Comparison of ENCODE assay signal across 36 cellular contexts in genomic region chr6:38637756-38638155, GRCh38. TPM values are rescaled to one million over a fixed set of nuclear protein-coding genes. Genes with fewer than 3 reads are reported as not detected.
DNase-seq lines count a peak whose midpoint lies in the region; ATAC-seq and TF ChIP-seq lines count a peak whose summit lies in the region.
"Had no signal": no experiment of that assay in that cellular context is flagged by ENCODE, and none has a peak within 500 bp of the region (broad histone marks: within the 10 kb centered on the region; RNA-seq: fewer than 3 reads in every experiment).

No MANE protein-coding gene starts in this region.

- H2BK15ac ChIP-seq in mesenchymal stem cell (ENCODE audit: low read depth, poor library complexity, severe bottlenecking): no peak overlapping the region

- no peak overlapping the region for H4K8ac ChIP-seq in mesenchymal stem cell (ENCODE audit: low read length)

- peaks cover 26% of the 10 kb centered on the region for H3K79me1 ChIP-seq in mesenchymal stem cell (replicated peaks; ENCODE audit: low read length, poor library complexity, severe bottlenecking)

- H3K27ac Mint-ChIP-seq in activated T-cell treated with anti-CD3 and anti-CD28 coated beads, Interleukin-2, amount 50 U/mL, for 72 hours: peak overlapping the region; percentile 72
- peak overlapping the region in 5 of 6 donors; percentile 15 to 99 (median 92) for H3K27ac Mint-ChIP-seq in naive B cell
- peak overlapping the region; percentile 60 for H3K27ac Mint-ChIP-seq in stimulated activated naive B cell treated with anti-CD40 and anti-IgM and Interleukin-4, amounts not matched to agents 10 μg/mL and 1 μg/mL and 100 μg/mL, for 72 hours
- H3K27ac Mint-ChIP-seq: stimulated activated naive CD8-positive, alpha-beta T cell treated with anti-CD3 and anti-CD28 coated beads, Interleukin-15, amount 100 ng/mL, for 72 hours had no signal

- H4K20me1 ChIP-seq in OCI-LY7 (ENCODE audit: insufficient read depth, low read length): no peaks in the 10 kb centered on the region

- no peaks in the 10 kb centered on the region for H3K36me3 Mint-ChIP-seq in activated T-cell treated with anti-CD3 and anti-CD28 coated beads, Interleukin-2, amount 50 U/mL, for 72 hours (ENCODE audit: insufficient read depth in 2 of 2)
- H3K36me3 Mint-ChIP-seq in naive B cell: peaks cover 0 to under 1% of the 10 kb centered on the region in 2 donors
- peaks cover 0 to 7% of the 10 kb centered on the region in 2 donors for H3K36me3 Mint-ChIP-seq in stimulated activated naive B cell treated with anti-CD40 and anti-IgM and Interleukin-4, amounts not matched to agents 10 μg/mL and 1 μg/mL and 100 μg/mL, for 72 hours

- no peak for DNase-seq in activated T-cell treated with anti-CD3 and anti-CD28 coated beads, Interleukin-2, amount 50 U/mL, for 72 hours
- no peak for DNase-seq in activated T-cell treated with anti-CD3 and anti-CD28 coated beads, Interleukin-2, amount 50 U/mL, for 1 hour
- DNase-seq in WERI-Rb-1: peak; percentile 42
- no peak for DNase-seq in naive B cell
- DNase-seq in stimulated activated naive B cell treated with anti-CD40 and anti-IgM and Interleukin-4, amounts not matched to agents 10 μg/mL and 1 μg/mL and 100 μg/mL, for 72 hours: no peak
- no peak for DNase-seq in OCI-LY7 (ENCODE audit: low spot score)
- DNase-seq in mesenchymal stem cell: no peak
- DNase-seq: activated CD4-positive, alpha-beta T cell treated with anti-CD3 and anti-CD28 coated beads for 48 hours; activated CD8-positive, alpha-beta memory T cell treated with anti-CD3 and anti-CD28 coated beads for 24 hours; activated naive CD4-positive, alpha-beta T cell; AML-193; brain microvascular endothelial cell; dorsolateral prefrontal cortex; esophagus squamous epithelium; foreskin keratinocyte; head of caudate nucleus; islet precursor cell; left ventricle myocardium superior; MG63; NCI-H1105; NCI-H187; NCI-H2171 treated with DMSO at 0.1 percent for 48 hours; NCI-H524; PC-9; posterior cingulate gyrus; stimulated activated CD4-positive, alpha-beta T cell treated with anti-CD3 and anti-CD28 coated beads, Interleukin-1b, Interleukin-23, amount 100 ng/mL, for 48 hours; stimulated activated naive CD8-positive, alpha-beta T cell treated with anti-CD3 and anti-CD28 coated beads, Interleukin-15, amount 100 ng/mL, for 72 hours; uterus had no signal

- no peak overlapping the region for H2BK120ac ChIP-seq in mesenchymal stem cell (ENCODE audit: low read depth, low read length)

- no TSS peak for BruUV-seq in OCI-LY7 (replicated peaks; lab: Mats Ljungman, UMichigan)

- no peak overlapping the region for H2AK5ac ChIP-seq in mesenchymal stem cell (ENCODE audit: low read length, severe bottlenecking)

- no peaks in the 10 kb centered on the region for H3K27me3 Mint-ChIP-seq in activated T-cell treated with anti-CD3 and anti-CD28 coated beads, Interleukin-2, amount 50 U/mL, for 72 hours (ENCODE audit: low read depth)
- H3K27me3 Mint-ChIP-seq in naive B cell: no peaks in the 10 kb centered on the region
- H3K27me3 Mint-ChIP-seq in stimulated activated naive B cell treated with anti-CD40 and anti-IgM and Interleukin-4, amounts not matched to agents 10 μg/mL and 1 μg/mL and 100 μg/mL, for 72 hours: no peaks in the 10 kb centered on the region
- H3K27me3 Mint-ChIP-seq: stimulated activated naive CD8-positive, alpha-beta T cell treated with anti-CD3 and anti-CD28 coated beads, Interleukin-15, amount 100 ng/mL, for 72 hours had no signal

- CTCF ChIA-PET in OCI-LY7 (lab: Charles Lee; ENCODE audit: unreplicated experiment): no interaction called here

- H3K4me1 ChIP-seq in OCI-LY7 (ENCODE audit: insufficient read depth, low read length, poor library complexity, severe bottlenecking) (peaks cover 22% of the 10 kb centered on the region), mesenchymal stem cell (ENCODE audit: control insufficient read depth, insufficient read depth, low read depth, low read length) (peaks cover 6% of the 10 kb centered on the region)
- H3K4me1 ChIP-seq: foreskin keratinocyte, uterus had no signal

- no peak overlapping the region for H3K14ac ChIP-seq in mesenchymal stem cell (ENCODE audit: low read length in 2 of 2)

- WGBS in mesenchymal stem cell: 81% methylated on average over 5 of the region's 5 CpGs

- H3K18ac ChIP-seq in mesenchymal stem cell (ENCODE audit: low read depth in 1 of 2, low read length in 2 of 2): no peak overlapping the region

- H2BK5ac ChIP-seq in mesenchymal stem cell (ENCODE audit: low read depth, low read length, poor library complexity, severe bottlenecking): no peak overlapping the region

- intact Hi-C loops in OCI-LY7 (cut with micrococcal nuclease; ENCODE audit: unreplicated experiment): loop anchor here (5.0 kb wide), 2 partner anchors 65 to 480 kb away; partner anchors contain the start of genes GLO1 and SAYSD1

- no peak overlapping the region for H3K4me3 ChIP-seq in WERI-Rb-1 (ENCODE audit: low read depth, low read length)
- no peak overlapping the region for H3K4me3 ChIP-seq in OCI-LY7 (ENCODE audit: low read depth, low read length, poor library complexity, severe bottlenecking)
- H3K4me3 ChIP-seq in mesenchymal stem cell (ENCODE audit: insufficient read depth in 1 of 2, low read depth in 1 of 2, low read length in 2 of 2): no peak overlapping the region
- H3K4me3 ChIP-seq: esophagus squamous epithelium, HAP-1, MG63, PC-9, right atrium auricular region, thoracic aorta, uterus had no signal

- POLR2A ChIA-PET in OCI-LY7 (lab: Charles Lee): no interaction called here

- no peak overlapping the region for H3K9ac ChIP-seq in mesenchymal stem cell (ENCODE audit: low read length)
- H3K9ac ChIP-seq: KMS-11 had no signal

- H2BK12ac ChIP-seq in mesenchymal stem cell (ENCODE audit: low read length in 2 of 2): no peak overlapping the region

- H3K9me3 Mint-ChIP-seq in activated T-cell treated with anti-CD3 and anti-CD28 coated beads, Interleukin-2, amount 50 U/mL, for 72 hours: no peaks in the 10 kb centered on the region
- no peaks in the 10 kb centered on the region for H3K9me3 Mint-ChIP-seq in naive B cell
- no peaks in the 10 kb centered on the region for H3K9me3 Mint-ChIP-seq in stimulated activated naive B cell treated with anti-CD40 and anti-IgM and Interleukin-4, amounts not matched to agents 10 μg/mL and 1 μg/mL and 100 μg/mL, for 72 hours
- H3K9me3 Mint-ChIP-seq: stimulated activated naive CD8-positive, alpha-beta T cell treated with anti-CD3 and anti-CD28 coated beads, Interleukin-15, amount 100 ng/mL, for 72 hours had no signal

- no peaks in the 10 kb centered on the region for H3K9me3 ChIP-seq in WERI-Rb-1 (ENCODE audit: severe bottlenecking)
- H3K9me3 ChIP-seq in OCI-LY7 (ENCODE audit: low read length): no peaks in the 10 kb centered on the region
- H3K9me3 ChIP-seq in mesenchymal stem cell (ENCODE audit: control insufficient read depth, low read length): no peaks in the 10 kb centered on the region
- H3K9me3 ChIP-seq: esophagus squamous epithelium, HAP-1, MG63, neutrophil, right atrium auricular region, thoracic aorta, uterus had no signal

- TF ChIP-seq CTCF in WERI-Rb-1 (IDR thresholded peaks at IDR 0.05; ENCODE audit: low read depth, low read length) (no peak), OCI-LY7 (conservative IDR thresholded peaks at IDR 0.05; ENCODE audit: low read length) (no peak)

- H3K36me3 ChIP-seq in WERI-Rb-1 (peaks cover 5% of the 10 kb centered on the region), OCI-LY7 (ENCODE audit: insufficient read depth, low read length) (no peaks in the 10 kb centered on the region), mesenchymal stem cell (ENCODE audit: control insufficient read depth in 1 of 2, insufficient read depth in 2 of 2, low read depth in 1 of 2, low read length in 2 of 2) (no peaks in the 10 kb centered on the region)
- H3K36me3 ChIP-seq: brain microvascular endothelial cell, esophagus squamous epithelium, HAP-1, MG63, neutrophil, right atrium auricular region, thoracic aorta, uterus had no signal

- no peak overlapping the region for H3K27ac ChIP-seq in WERI-Rb-1
- no peak overlapping the region for H3K27ac ChIP-seq in OCI-LY7 (ENCODE audit: low read depth, low read length, poor library complexity, severe bottlenecking)
- no peak overlapping the region for H3K27ac ChIP-seq in mesenchymal stem cell (ENCODE audit: low read length, poor library complexity, severe bottlenecking)
- H3K27ac ChIP-seq: brain microvascular endothelial cell, foreskin keratinocyte, HL-60, KMS-11, PC-9, thoracic aorta, uterus had no signal

- H3K4ac ChIP-seq in mesenchymal stem cell (ENCODE audit: low read depth in 1 of 2, low read length in 2 of 2): no peak overlapping the region

- H3K79me2 ChIP-seq in OCI-LY7 (ENCODE audit: insufficient read depth, low read depth, low read length): peaks cover 5% of the 10 kb centered on the region; the same call in 1 of the 2 replicates

- no peaks in the 10 kb centered on the region for H3K9me2 ChIP-seq in OCI-LY7 (ENCODE audit: insufficient read depth, low read length)

- H3K27me3 ChIP-seq in WERI-Rb-1 (ENCODE audit: insufficient read depth, low read depth, severe bottlenecking) (no peaks in the 10 kb centered on the region), mesenchymal stem cell (ENCODE audit: control insufficient read depth in 1 of 2, insufficient read depth in 1 of 2, low read length in 2 of 2) (no peaks in the 10 kb centered on the region)
- H3K27me3 ChIP-seq: brain microvascular endothelial cell, dorsolateral prefrontal cortex, esophagus squamous epithelium, foreskin keratinocyte, MG63, neutrophil, right atrium auricular region, uterus had no signal

- no peak for ATAC-seq in activated T-cell treated with anti-CD3 and anti-CD28 coated beads, Interleukin-2, amount 50 U/mL, for 72 hours (replicated peaks in 1 of 2)
- ATAC-seq in naive B cell (ENCODE audit: low read depth in 2 of 2) (no peak), HG03095 (IDR thresholded peaks at IDR 0.05; ENCODE audit: unreplicated experiment) (no peak)
- ATAC-seq in stimulated activated naive B cell treated with anti-CD40 and anti-IgM and Interleukin-4, amounts not matched to agents 10 μg/mL and 1 μg/mL and 100 μg/mL, for 72 hours (replicated peaks): no peak
- ATAC-seq: foreskin keratinocyte; left ventricle myocardium superior; Right ventricle myocardium inferior; stimulated activated naive CD8-positive, alpha-beta T cell treated with anti-CD3 and anti-CD28 coated beads, Interleukin-15, amount 100 ng/mL, for 72 hours had no signal

- no peak overlapping the region for H3K4me2 ChIP-seq in OCI-LY7 (ENCODE audit: low read length)
- H3K4me2 ChIP-seq in mesenchymal stem cell (ENCODE audit: low read length, poor library complexity, severe bottlenecking): no peak overlapping the region
- H3K4me2 ChIP-seq: KMS-11 had no signal

- peak overlapping the region in 1 of 2 donors; percentile 94 for H3K4me3 Mint-ChIP-seq in activated T-cell treated with anti-CD3 and anti-CD28 coated beads, Interleukin-2, amount 50 U/mL, for 72 hours
- H3K4me3 Mint-ChIP-seq in naive B cell: peak overlapping the region in 2 of 8 donors; percentile 88 to 97
- H3K4me3 Mint-ChIP-seq in stimulated activated naive B cell treated with anti-CD40 and anti-IgM and Interleukin-4, amounts not matched to agents 10 μg/mL and 1 μg/mL and 100 μg/mL, for 72 hours: no peak overlapping the region

- H2AFZ ChIP-seq in OCI-LY7 (ENCODE audit: low read length): no peak overlapping the region
- no peak overlapping the region for H2AFZ ChIP-seq in mesenchymal stem cell (ENCODE audit: low read depth, low read length)
- H2AFZ ChIP-seq: PC-9 had no signal

- no peak overlapping the region for H3K23ac ChIP-seq in mesenchymal stem cell (ENCODE audit: low read length in 2 of 2)

- H3K4me1 Mint-ChIP-seq in activated T-cell treated with anti-CD3 and anti-CD28 coated beads, Interleukin-2, amount 50 U/mL, for 72 hours (ENCODE audit: low read depth): peaks cover 64% of the 10 kb centered on the region
- H3K4me1 Mint-ChIP-seq in naive B cell: peaks cover 36 to 65% (median 61%) of the 10 kb centered on the region in 3 donors
- H3K4me1 Mint-ChIP-seq in stimulated activated naive B cell treated with anti-CD40 and anti-IgM and Interleukin-4, amounts not matched to agents 10 μg/mL and 1 μg/mL and 100 μg/mL, for 72 hours: peaks cover 35 to 51% of the 10 kb centered on the region in 2 donors

- H4K91ac ChIP-seq in mesenchymal stem cell (ENCODE audit: low read length): no peak overlapping the region

RNA-seq across cellular contexts. Expression of gene BTBD9, which starts 2.0 kb away (rescaled TPM):
- 10 to 100 TPM; 19.8 to 24.9 TPM for total RNA-seq in activated T-cell treated with anti-CD3 and anti-CD28 coated beads, Interleukin-2, amount 50 U/mL, for 72 hours
- 10 to 100 TPM in 5 of 6 donors, 1 to 10 TPM in 1; 3.5 to 29.1 (median 20.2) TPM for polyA plus RNA-seq in naive B cell (ENCODE audit: low read depth in 6 of 6)
- 3.6 and 5.9 TPM in 2 replicates for total RNA-seq in OCI-LY7 (2014; rRNA removed; shearing (Covaris generic))
- total RNA-seq in OCI-LY7 (2022): 7.3 and 10.8 TPM in 2 replicates
- polyA plus RNA-seq in mesenchymal stem cell (2013, experiment 1 of 2): 4.2 TPM
- polyA plus RNA-seq in mesenchymal stem cell (2013, experiment 2 of 2): 4.4 TPM
